ENCODE assay signal across 1 cellular context in genomic region chr7:1101580-1102431, GRCh38.
TF ChIP-seq lines count a peak whose summit lies in the region.

No MANE protein-coding gene starts in this region.

TF ChIP-seq in HepG2, 621 proteins besides CTCF, POLR2A, EP300 and RAD21 (continued from another document and continues in another):
- TF ChIP-seq ZNF230 (CRISPR knock-in tag; IDR thresholded peaks at IDR 0.05) (no peak), ZNF530 (CRISPR knock-in tag; IDR thresholded peaks at IDR 0.05; ENCODE audit: low read depth) (no peak), GMEB2 (CRISPR knock-in tag; IDR thresholded peaks at IDR 0.05; ENCODE audit: low read depth) (no peak), PLSCR1 (CRISPR knock-in tag; IDR thresholded peaks at IDR 0.05; ENCODE audit: borderline replicate concordance) (no peak), ZNF331 (CRISPR knock-in tag; IDR thresholded peaks at IDR 0.05) (peak; percentile 57; the same call in 1 of the 2 replicates), PRPF4 (IDR thresholded peaks at IDR 0.05; ENCODE audit: low read depth, low read length, poor library complexity, severe bottlenecking) (no peak), GZF1 (CRISPR knock-in tag; IDR thresholded peaks at IDR 0.05) (no peak), PAWR (CRISPR knock-in tag; IDR thresholded peaks at IDR 0.05; ENCODE audit: borderline replicate concordance) (no peak), STAT5B (CRISPR knock-in tag; IDR thresholded peaks at IDR 0.05) (no peak), ZFY (CRISPR knock-in tag; IDR thresholded peaks at IDR 0.05) (peak; percentile 67), XRCC5 (optimal IDR thresholded peaks at IDR 0.05; ENCODE audit: low read length) (peak; percentile 15), KDM1A (CRISPR knock-in tag; IDR thresholded peaks at IDR 0.05) (no peak), PCBP1 (IDR thresholded peaks at IDR 0.05; ENCODE audit: borderline replicate concordance, low read depth, low read length) (no peak), ZNF12 (CRISPR knock-in tag; IDR thresholded peaks at IDR 0.05) (no peak), ZNF263 (CRISPR knock-in tag; IDR thresholded peaks at IDR 0.05) (peak; percentile 37; the same call in 1 of the 2 replicates), TIGD3 (CRISPR knock-in tag; IDR thresholded peaks at IDR 0.05; ENCODE audit: borderline replicate concordance) (no peak), ARHGAP35 (CRISPR knock-in tag; IDR thresholded peaks at IDR 0.05; ENCODE audit: borderline replicate concordance) (peak; percentile 33; the same call in 1 of the 2 replicates), NR2C2 (CRISPR knock-in tag; IDR thresholded peaks at IDR 0.05; ENCODE audit: borderline replicate concordance) (no peak), NR2F1 (CRISPR knock-in tag; IDR thresholded peaks at IDR 0.05) (no peak), MTF2 (CRISPR knock-in tag; IDR thresholded peaks at IDR 0.05; ENCODE audit: borderline replicate concordance) (no peak), PHF5A (CRISPR knock-in tag; IDR thresholded peaks at IDR 0.05; ENCODE audit: low read depth, unreplicated experiment) (no peak), MED13 (CRISPR knock-in tag; IDR thresholded peaks at IDR 0.05) (no peak), PBX3 (CRISPR knock-in tag; IDR thresholded peaks at IDR 0.05; ENCODE audit: borderline replicate concordance) (no peak), ZFP82 (CRISPR knock-in tag; IDR thresholded peaks at IDR 0.05; ENCODE audit: borderline replicate concordance) (no peak), CREB1 (IDR thresholded peaks at IDR 0.05) (no peak), CREB1 (CRISPR knock-in tag; IDR thresholded peaks at IDR 0.05) (no peak)
- TF ChIP-seq, protein P1, sequence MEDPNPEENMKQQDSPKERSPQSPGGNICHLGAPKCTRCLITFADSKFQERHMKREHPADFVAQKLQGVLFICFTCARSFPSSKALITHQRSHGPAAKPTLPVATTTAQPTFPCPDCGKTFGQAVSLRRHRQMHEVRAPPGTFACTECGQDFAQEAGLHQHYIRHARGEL (CRISPR knock-in tag; IDR thresholded peaks at IDR 0.05): no peak
- TF ChIP-seq, protein P2, sequence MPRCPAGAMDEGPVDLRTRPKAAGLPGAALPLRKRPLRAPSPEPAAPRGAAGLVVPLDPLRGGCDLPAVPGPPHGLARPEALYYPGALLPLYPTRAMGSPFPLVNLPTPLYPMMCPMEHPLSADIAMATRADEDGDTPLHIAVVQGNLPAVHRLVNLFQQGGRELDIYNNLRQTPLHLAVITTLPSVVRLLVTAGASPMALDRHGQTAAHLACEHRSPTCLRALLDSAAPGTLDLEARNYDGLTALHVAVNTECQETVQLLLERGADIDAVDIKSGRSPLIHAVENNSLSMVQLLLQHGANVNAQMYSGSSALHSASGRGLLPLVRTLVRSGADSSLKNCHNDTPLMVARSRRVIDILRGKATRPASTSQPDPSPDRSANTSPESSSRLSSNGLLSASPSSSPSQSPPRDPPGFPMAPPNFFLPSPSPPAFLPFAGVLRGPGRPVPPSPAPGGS (CRISPR knock-in tag; IDR thresholded peaks at IDR 0.05): no peak; the same call in 1 of the 2 replicates
- TF ChIP-seq, protein P3, sequence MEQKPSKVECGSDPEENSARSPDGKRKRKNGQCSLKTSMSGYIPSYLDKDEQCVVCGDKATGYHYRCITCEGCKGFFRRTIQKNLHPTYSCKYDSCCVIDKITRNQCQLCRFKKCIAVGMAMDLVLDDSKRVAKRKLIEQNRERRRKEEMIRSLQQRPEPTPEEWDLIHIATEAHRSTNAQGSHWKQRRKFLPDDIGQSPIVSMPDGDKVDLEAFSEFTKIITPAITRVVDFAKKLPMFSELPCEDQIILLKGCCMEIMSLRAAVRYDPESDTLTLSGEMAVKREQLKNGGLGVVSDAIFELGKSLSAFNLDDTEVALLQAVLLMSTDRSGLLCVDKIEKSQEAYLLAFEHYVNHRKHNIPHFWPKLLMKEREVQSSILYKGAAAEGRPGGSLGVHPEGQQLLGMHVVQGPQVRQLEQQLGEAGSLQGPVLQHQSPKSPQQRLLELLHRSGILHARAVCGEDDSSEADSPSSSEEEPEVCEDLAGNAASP (CRISPR knock-in tag; IDR thresholded peaks at IDR 0.05; ENCODE audit: borderline replicate concordance): no peak
- TF ChIP-seq, protein P4, sequence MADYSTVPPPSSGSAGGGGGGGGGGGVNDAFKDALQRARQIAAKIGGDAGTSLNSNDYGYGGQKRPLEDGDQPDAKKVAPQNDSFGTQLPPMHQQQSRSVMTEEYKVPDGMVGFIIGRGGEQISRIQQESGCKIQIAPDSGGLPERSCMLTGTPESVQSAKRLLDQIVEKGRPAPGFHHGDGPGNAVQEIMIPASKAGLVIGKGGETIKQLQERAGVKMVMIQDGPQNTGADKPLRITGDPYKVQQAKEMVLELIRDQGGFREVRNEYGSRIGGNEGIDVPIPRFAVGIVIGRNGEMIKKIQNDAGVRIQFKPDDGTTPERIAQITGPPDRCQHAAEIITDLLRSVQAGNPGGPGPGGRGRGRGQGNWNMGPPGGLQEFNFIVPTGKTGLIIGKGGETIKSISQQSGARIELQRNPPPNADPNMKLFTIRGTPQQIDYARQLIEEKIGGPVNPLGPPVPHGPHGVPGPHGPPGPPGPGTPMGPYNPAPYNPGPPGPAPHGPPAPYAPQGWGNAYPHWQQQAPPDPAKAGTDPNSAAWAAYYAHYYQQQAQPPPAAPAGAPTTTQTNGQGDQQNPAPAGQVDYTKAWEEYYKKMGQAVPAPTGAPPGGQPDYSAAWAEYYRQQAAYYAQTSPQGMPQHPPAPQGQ (CRISPR knock-in tag; IDR thresholded peaks at IDR 0.05; ENCODE audit: borderline replicate concordance): no peak
- TF ChIP-seq, protein P5, sequence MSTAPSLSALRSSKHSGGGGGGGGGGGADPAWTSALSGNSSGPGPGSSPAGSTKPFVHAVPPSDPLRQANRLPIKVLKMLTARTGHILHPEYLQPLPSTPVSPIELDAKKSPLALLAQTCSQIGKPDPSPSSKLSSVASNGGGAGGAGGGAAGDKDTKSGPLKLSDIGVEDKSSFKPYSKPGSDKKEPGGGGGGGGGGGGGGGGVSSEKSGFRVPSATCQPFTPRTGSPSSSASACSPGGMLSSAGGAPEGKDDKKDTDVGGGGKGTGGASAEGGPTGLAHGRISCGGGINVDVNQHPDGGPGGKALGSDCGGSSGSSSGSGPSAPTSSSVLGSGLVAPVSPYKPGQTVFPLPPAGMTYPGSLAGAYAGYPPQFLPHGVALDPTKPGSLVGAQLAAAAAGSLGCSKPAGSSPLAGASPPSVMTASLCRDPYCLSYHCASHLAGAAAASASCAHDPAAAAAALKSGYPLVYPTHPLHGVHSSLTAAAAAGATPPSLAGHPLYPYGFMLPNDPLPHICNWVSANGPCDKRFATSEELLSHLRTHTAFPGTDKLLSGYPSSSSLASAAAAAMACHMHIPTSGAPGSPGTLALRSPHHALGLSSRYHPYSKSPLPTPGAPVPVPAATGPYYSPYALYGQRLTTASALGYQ (CRISPR knock-in tag; IDR thresholded peaks at IDR 0.05): no peak
- TF ChIP-seq, protein P6, sequence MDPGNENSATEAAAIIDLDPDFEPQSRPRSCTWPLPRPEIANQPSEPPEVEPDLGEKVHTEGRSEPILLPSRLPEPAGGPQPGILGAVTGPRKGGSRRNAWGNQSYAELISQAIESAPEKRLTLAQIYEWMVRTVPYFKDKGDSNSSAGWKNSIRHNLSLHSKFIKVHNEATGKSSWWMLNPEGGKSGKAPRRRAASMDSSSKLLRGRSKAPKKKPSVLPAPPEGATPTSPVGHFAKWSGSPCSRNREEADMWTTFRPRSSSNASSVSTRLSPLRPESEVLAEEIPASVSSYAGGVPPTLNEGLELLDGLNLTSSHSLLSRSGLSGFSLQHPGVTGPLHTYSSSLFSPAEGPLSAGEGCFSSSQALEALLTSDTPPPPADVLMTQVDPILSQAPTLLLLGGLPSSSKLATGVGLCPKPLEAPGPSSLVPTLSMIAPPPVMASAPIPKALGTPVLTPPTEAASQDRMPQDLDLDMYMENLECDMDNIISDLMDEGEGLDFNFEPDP (CRISPR knock-in tag; conservative IDR thresholded peaks at IDR 0.05): no peak
- TF ChIP-seq, protein P7, sequence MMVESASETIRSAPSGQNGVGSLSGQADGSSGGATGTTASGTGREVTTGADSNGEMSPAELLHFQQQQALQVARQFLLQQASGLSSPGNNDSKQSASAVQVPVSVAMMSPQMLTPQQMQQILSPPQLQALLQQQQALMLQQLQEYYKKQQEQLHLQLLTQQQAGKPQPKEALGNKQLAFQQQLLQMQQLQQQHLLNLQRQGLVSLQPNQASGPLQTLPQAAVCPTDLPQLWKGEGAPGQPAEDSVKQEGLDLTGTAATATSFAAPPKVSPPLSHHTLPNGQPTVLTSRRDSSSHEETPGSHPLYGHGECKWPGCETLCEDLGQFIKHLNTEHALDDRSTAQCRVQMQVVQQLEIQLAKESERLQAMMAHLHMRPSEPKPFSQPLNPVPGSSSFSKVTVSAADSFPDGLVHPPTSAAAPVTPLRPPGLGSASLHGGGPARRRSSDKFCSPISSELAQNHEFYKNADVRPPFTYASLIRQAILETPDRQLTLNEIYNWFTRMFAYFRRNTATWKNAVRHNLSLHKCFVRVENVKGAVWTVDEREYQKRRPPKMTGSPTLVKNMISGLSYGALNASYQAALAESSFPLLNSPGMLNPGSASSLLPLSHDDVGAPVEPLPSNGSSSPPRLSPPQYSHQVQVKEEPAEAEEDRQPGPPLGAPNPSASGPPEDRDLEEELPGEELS (CRISPR knock-in tag; IDR thresholded peaks at IDR 0.05): peak; percentile 60
- TF ChIP-seq, protein P8, sequence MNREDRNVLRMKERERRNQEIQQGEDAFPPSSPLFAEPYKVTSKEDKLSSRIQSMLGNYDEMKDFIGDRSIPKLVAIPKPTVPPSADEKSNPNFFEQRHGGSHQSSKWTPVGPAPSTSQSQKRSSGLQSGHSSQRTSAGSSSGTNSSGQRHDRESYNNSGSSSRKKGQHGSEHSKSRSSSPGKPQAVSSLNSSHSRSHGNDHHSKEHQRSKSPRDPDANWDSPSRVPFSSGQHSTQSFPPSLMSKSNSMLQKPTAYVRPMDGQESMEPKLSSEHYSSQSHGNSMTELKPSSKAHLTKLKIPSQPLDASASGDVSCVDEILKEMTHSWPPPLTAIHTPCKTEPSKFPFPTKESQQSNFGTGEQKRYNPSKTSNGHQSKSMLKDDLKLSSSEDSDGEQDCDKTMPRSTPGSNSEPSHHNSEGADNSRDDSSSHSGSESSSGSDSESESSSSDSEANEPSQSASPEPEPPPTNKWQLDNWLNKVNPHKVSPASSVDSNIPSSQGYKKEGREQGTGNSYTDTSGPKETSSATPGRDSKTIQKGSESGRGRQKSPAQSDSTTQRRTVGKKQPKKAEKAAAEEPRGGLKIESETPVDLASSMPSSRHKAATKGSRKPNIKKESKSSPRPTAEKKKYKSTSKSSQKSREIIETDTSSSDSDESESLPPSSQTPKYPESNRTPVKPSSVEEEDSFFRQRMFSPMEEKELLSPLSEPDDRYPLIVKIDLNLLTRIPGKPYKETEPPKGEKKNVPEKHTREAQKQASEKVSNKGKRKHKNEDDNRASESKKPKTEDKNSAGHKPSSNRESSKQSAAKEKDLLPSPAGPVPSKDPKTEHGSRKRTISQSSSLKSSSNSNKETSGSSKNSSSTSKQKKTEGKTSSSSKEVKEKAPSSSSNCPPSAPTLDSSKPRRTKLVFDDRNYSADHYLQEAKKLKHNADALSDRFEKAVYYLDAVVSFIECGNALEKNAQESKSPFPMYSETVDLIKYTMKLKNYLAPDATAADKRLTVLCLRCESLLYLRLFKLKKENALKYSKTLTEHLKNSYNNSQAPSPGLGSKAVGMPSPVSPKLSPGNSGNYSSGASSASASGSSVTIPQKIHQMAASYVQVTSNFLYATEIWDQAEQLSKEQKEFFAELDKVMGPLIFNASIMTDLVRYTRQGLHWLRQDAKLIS (CRISPR knock-in tag; IDR thresholded peaks at IDR 0.05): no peak
- TF ChIP-seq, protein P9, sequence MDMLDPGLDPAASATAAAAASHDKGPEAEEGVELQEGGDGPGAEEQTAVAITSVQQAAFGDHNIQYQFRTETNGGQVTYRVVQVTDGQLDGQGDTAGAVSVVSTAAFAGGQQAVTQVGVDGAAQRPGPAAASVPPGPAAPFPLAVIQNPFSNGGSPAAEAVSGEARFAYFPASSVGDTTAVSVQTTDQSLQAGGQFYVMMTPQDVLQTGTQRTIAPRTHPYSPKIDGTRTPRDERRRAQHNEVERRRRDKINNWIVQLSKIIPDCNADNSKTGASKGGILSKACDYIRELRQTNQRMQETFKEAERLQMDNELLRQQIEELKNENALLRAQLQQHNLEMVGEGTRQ (IDR thresholded peaks at IDR 0.05; ENCODE audit: low read depth, low read length): peak; percentile 5; the same call in 1 of the 2 replicates
- TF ChIP-seq, protein P9 (CRISPR knock-in tag; IDR thresholded peaks at IDR 0.05; ENCODE audit: borderline replicate concordance): no peak
